Comparison of ENCODE assay signal across 19 cellular contexts in the genomic region with DNA sequence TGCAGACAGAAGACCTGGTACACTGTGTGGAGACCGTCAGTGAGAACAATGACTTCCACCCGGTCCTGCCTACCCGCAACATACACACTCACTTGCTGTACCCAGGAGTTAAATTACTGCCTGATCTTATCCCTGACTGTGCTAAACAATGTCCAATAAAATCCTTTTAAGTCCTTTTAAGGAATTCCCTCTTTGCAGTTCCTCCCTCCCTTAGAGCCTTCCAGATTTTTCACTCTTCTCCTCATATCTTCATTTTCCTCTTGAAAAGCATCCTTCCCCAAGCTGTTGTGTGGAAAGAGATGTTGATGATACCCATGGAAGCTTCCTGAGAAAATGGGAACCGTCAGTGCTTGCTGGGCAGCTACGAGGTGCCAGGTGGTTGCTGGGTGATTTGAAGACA. TPM values are rescaled to one million over a fixed set of nuclear protein-coding genes. Genes with fewer than 3 reads are reported as not detected.
A peak's percentile ranks its signal among the peaks of the same experiment; 100 is the strongest.
DNase-seq lines count a peak whose midpoint lies in the region; ATAC-seq, FAIRE-seq and TF ChIP-seq lines count a peak whose summit lies in the region.
"Had no signal": no experiment of that assay in that cellular context is flagged by ENCODE, and none has a peak within 500 bp of the region (broad histone marks: within the 10 kb centered on the region; RNA-seq: fewer than 3 reads in every experiment).

No MANE protein-coding gene starts in this region.

- peaks cover 2% of the 10 kb centered on the region; the same call in 1 of the 2 replicates for H4K20me1 ChIP-seq in K562 (replicated peaks; ENCODE audit: control insufficient read depth, insufficient read depth, low read length)
- no peaks in the 10 kb centered on the region for H4K20me1 ChIP-seq in osteoblast (ENCODE audit: insufficient read depth, low read length)

- WGBS in K562 (ENCODE audit: insufficient coverage, low coverage, missing lambda C conversion rate), result 0% methylated on average over 5 of the region's 5 CpGs
- 36 to 58% (median 45%) methylated on average over 5 of the region's 5 CpGs for WGBS in spleen, 5 donors

- peaks cover 54% of the 10 kb centered on the region for H3K27me3 Mint-ChIP-seq in Caco-2 (ENCODE audit: insufficient read depth, unreplicated experiment)

- H3K36me3 ChIP-seq in K562 (ENCODE audit: control insufficient read depth, insufficient read depth, low read length) (no peaks in the 10 kb centered on the region), osteoblast (ENCODE audit: insufficient read depth, low read length) (no peaks in the 10 kb centered on the region), spleen (no peaks in the 10 kb centered on the region), Caco-2 (ENCODE audit: control insufficient read depth, insufficient read depth, low read length) (no peaks in the 10 kb centered on the region)
- H3K36me3 ChIP-seq: BLaER1, HAP-1 had no signal

- H3K9me3 ChIP-seq in K562 (replicated peaks; ENCODE audit: control insufficient read depth, insufficient read depth, low read depth, low read length), result no peaks in the 10 kb centered on the region
- H3K9me3 ChIP-seq in osteoblast (ENCODE audit: low read depth, low read length), result no peaks in the 10 kb centered on the region
- no peaks in the 10 kb centered on the region for H3K9me3 ChIP-seq in spleen
- no peaks in the 10 kb centered on the region for H3K9me3 ChIP-seq in Caco-2
- H3K9me3 ChIP-seq: BLaER1, HAP-1 had no signal

- H3K9ac ChIP-seq in K562 (ENCODE audit: insufficient read depth in 1 of 2, low read depth in 2 of 2, low read length in 2 of 2), result no peak overlapping the region
- H3K9ac ChIP-seq: BLaER1, GM23248 had no signal

- FAIRE-seq in K562 (lab: Jason Lieb, UNC), result no peak
- FAIRE-seq: GM12891 had no signal

- no peak for TF ChIP-seq POLR2A in K562 (conservative IDR thresholded peaks at IDR 0.05)
- no peak for TF ChIP-seq POLR2A in spleen (IDR thresholded peaks at IDR 0.05)

- no peak overlapping the region for H3K27ac Mint-ChIP-seq in Caco-2 (ENCODE audit: unreplicated experiment)
- H3K27ac Mint-ChIP-seq: CD14-positive monocyte; CD4-positive, alpha-beta memory T cell had no signal

- peaks cover 7% of the 10 kb centered on the region for H3K4me1 Mint-ChIP-seq in Caco-2 (ENCODE audit: low read depth, unreplicated experiment)

- ATAC-seq in K562 (no peak), HG03045 (IDR thresholded peaks at IDR 0.05; ENCODE audit: unreplicated experiment) (no peak)

- peaks cover 23 to 61% of the 10 kb centered on the region in 2 experiments; a peak in 4 of 5 replicates for H3K27me3 ChIP-seq in K562 (ENCODE audit: control insufficient read depth in 2 of 2, insufficient read depth in 2 of 2, low read length in 2 of 2)
- peaks cover 40% of the 10 kb centered on the region for H3K27me3 ChIP-seq in osteoblast (ENCODE audit: insufficient read depth, low read length)
- H3K27me3 ChIP-seq in spleen (replicated peaks in 1 of 7), result peaks cover 4 to 99% (median 44%) of the 10 kb centered on the region in 7 donors
- peaks cover 18% of the 10 kb centered on the region for H3K27me3 ChIP-seq in Caco-2 (replicated peaks; ENCODE audit: control insufficient read depth, insufficient read depth, low read length)

- BruUV-seq in K562 (replicated peaks; lab: Mats Ljungman, UMichigan) (no TSS peak), Caco-2 (replicated peaks; lab: Mats Ljungman, UMichigan) (no TSS peak)

- CTCF ChIA-PET in K562 (lab: Yijun Ruan, JAX; ENCODE audit: low intra/inter-chr PET ratio), result no interaction called here
- CTCF ChIA-PET in Caco-2 (lab: Charles Lee), result interaction anchor here (0.6 kb wide), 1 partner anchor 72 kb away, joined by 3 read pairs; no protein-coding TSS in a partner anchor

- no peak overlapping the region for H3K4me2 ChIP-seq in K562 (ENCODE audit: insufficient read depth, low read length)
- no peak overlapping the region for H3K4me2 ChIP-seq in osteoblast (ENCODE audit: insufficient read depth, low read length)
- H3K4me2 ChIP-seq: BLaER1 had no signal

- in situ Hi-C loops in K562 (cut with MboI) (no loop called here), KBM-7 (cut with MboI; ENCODE audit: low pct_unique_long_range_greater_than_20kb, low sequenced_read_pairs) (no loop called here)

- intact Hi-C loops in K562 (cut with micrococcal nuclease), result no loop called here
- intact Hi-C loops in spleen (cut with DNase I; ENCODE audit: low total_unique reads), result no loop called here
- intact Hi-C loops in Caco-2 (cut with micrococcal nuclease; ENCODE audit: unreplicated experiment), result no loop called here

- H3K79me2 ChIP-seq in K562 (ENCODE audit: control insufficient read depth, insufficient read depth, low read length) (no peaks in the 10 kb centered on the region), osteoblast (ENCODE audit: insufficient read depth, low read length) (peaks cover 3% of the 10 kb centered on the region)

- no peak for TF ChIP-seq RAD21 in K562 (CRISPR knock-in tag; conservative IDR thresholded peaks at IDR 0.05 in 1 of 2, IDR thresholded peaks at IDR 0.05 in 1 of 2)

- DNase-seq in GM10266 (ENCODE audit: extremely low spot score) (peak; percentile 8), K562 (ENCODE audit: extremely low read depth in 1 of 4, low spot score in 3 of 4) (no peak), osteoblast (ENCODE audit: insufficient read length, low spot score, missing footprints) (peak; percentile 72), spleen (peak; percentile 14), Caco-2 (no peak), KBM-7 (no peak)
- DNase-seq in stimulated activated naive CD4-positive, alpha-beta T cell treated with Interleukin-2 at 50 U/mL for 16 hours (lab: John Stamatoyannopoulos, UW), result no peak
- DNase-seq: 8988T; Calu3; CD4-positive, alpha-beta memory T cell; DMS79 treated with DMSO at 0.1 percent for 48 hours; EL; GM23248; IMR-90 had no signal

- H3K9me3 Mint-ChIP-seq in Caco-2 (ENCODE audit: unreplicated experiment), result peaks cover 1% of the 10 kb centered on the region
- H3K9me3 Mint-ChIP-seq: CD4-positive, alpha-beta memory T cell had no signal

- no peak for TF ChIP-seq CTCF in GM10266 (IDR thresholded peaks at IDR 0.05; ENCODE audit: control insufficient read depth, insufficient read depth, low read depth, missing control alignments)
- TF ChIP-seq CTCF in K562 (IDR thresholded peaks at IDR 0.05 in 2 of 3, conservative IDR thresholded peaks at IDR 0.05 in 1 of 3; ENCODE audit: insufficient read depth in 2 of 3, low read depth in 1 of 3, low read length in 3 of 3), result no peak
- TF ChIP-seq CTCF in osteoblast (IDR thresholded peaks at IDR 0.05; ENCODE audit: extremely low read depth, low read depth, low read length), result no peak
- TF ChIP-seq CTCF in spleen (IDR thresholded peaks at IDR 0.05 in 8 of 11, conservative IDR thresholded peaks at IDR 0.05 in 3 of 11), result no peak
- no peak for TF ChIP-seq CTCF in Caco-2 (IDR thresholded peaks at IDR 0.05; ENCODE audit: insufficient read depth in 1 of 2, low read depth in 1 of 2, low read length in 1 of 2, severe bottlenecking in 1 of 2, unreplicated experiment in 1 of 2)

- H3K9me1 ChIP-seq in K562 (ENCODE audit: control insufficient read depth, insufficient read depth, low read length), result no peaks in the 10 kb centered on the region

- H2AFZ ChIP-seq in K562 (ENCODE audit: low read depth, low read length), result no peak overlapping the region
- H2AFZ ChIP-seq in osteoblast (ENCODE audit: low read length), result no peak overlapping the region
- H2AFZ ChIP-seq: GM23248 had no signal

- POLR2A ChIA-PET in K562 (lab: Yijun Ruan, JAX) (interaction anchor here (0.7 to 0.9 kb wide), 3 partner anchors 11 to 182 kb away, joined by 3 read pairs; no protein-coding TSS in a partner anchor), Caco-2 (lab: Charles Lee) (no interaction called here)

- H3K4me1 ChIP-seq in K562 (replicated peaks in 1 of 2; ENCODE audit: control insufficient read depth in 2 of 2, insufficient read depth in 2 of 2, low read length in 2 of 2) (peaks cover 0 to 17% of the 10 kb centered on the region in 2 experiments; a peak in 2 of 5 replicates), osteoblast (ENCODE audit: insufficient read depth, low read length) (peaks cover 16% of the 10 kb centered on the region), spleen (peaks cover 6 to 30% (median 16%) of the 10 kb centered on the region in 6 donors), Caco-2 (peaks cover 13% of the 10 kb centered on the region; the same call in 1 of the 2 replicates)

- H3K27ac ChIP-seq in K562 (ENCODE audit: extremely low read depth, low read depth, low read length) (no peak overlapping the region), osteoblast (ENCODE audit: low read depth, low read length) (no peak overlapping the region), spleen (no peak overlapping the region)
- H3K27ac ChIP-seq: BLaER1, GM23248 had no signal

- H3K4me3 ChIP-seq in K562, result no peak overlapping the region
- no peak overlapping the region for H3K4me3 ChIP-seq in osteoblast (ENCODE audit: insufficient read depth, low read length)
- H3K4me3 ChIP-seq in spleen, result no peak overlapping the region
- no peak overlapping the region for H3K4me3 ChIP-seq in Caco-2 (ENCODE audit: low read depth, low read length)
- H3K4me3 ChIP-seq: BLaER1, GM23248, HAP-1 had no signal

- H3K4me3 Mint-ChIP-seq in Caco-2 (ENCODE audit: unreplicated experiment), result no peak overlapping the region
- H3K4me3 Mint-ChIP-seq: CD4-positive, alpha-beta memory T cell had no signal

- TF ChIP-seq EP300 in K562 (IDR thresholded peaks at IDR 0.05; ENCODE audit: low read length), result no peak

- H3K36me3 Mint-ChIP-seq in Caco-2 (ENCODE audit: insufficient read depth, unreplicated experiment), result no peaks in the 10 kb centered on the region
- H3K36me3 Mint-ChIP-seq: CD14-positive monocyte; CD4-positive, alpha-beta memory T cell had no signal

RNA-seq across cellular contexts. Expression of a gene that starts 3.4 kb away (rescaled TPM):
- 0.21 and 0.25 TPM in 2 replicates for total RNA-seq in K562 (2011; cell fraction: chromatin; rRNA removed; ENCODE audit: low replicate concordance)
- not detected in 2 replicates for total RNA-seq in K562 (2011; cell fraction: nucleolus; rRNA removed)
- total RNA-seq in K562 (2011; cell fraction: nucleoplasm; rRNA removed), result 0.44 and 0.69 TPM in 2 replicates
- total RNA-seq in K562 (2014; rRNA removed) (0.09 and 0.94 TPM in 2 replicates), K562 (2014; rRNA removed; fragmentation: Illumina TruSeq; extraction: Trizol) (0.26 and 0.33 TPM in 2 replicates), K562 (2015; rRNA removed; fragmentation: Illumina TruSeq; extraction: Trizol) (0.11 and 0.22 TPM in 2 replicates), K562 (2021) (0.76 and 1.5 TPM in 2 replicates), osteoblast (13.6 and 16.3 TPM in 2 replicates), spleen (1 to 10 TPM; 1.6 to 5.0 (median 3.5) TPM), Caco-2 (2022) (1.3 and 1.5 TPM in 2 replicates)
- polyA plus RNA-seq in K562 (2011; rRNA removed) (not detected in 2 replicates), K562 (2014; fragmentation: Illumina TruSeq; extraction: Trizol) (0.12 and 0.29 TPM in 2 replicates), K562 (2014; fragmentation: Nextera tagmentation; extraction: Ambion mirVana) (under 1 TPM in 1 of 2 experiments, not detected in 1; 0.06 TPM), K562 (2014; rRNA removed) (1.5 TPM in 2 replicates), spleen (1 to 10 TPM in 2 of 3 donors, under 1 TPM in 1; 0.35 to 3.0 (median 1.9) TPM)
- 0.03 and 0.12 TPM in 2 replicates for polyA plus RNA-seq in K562 (2011; cell fraction: cytosol; rRNA removed)
- polyA plus RNA-seq in K562 (2011; cell fraction: nucleus; rRNA removed), result 0.11 TPM in 1 of 2 replicates, not detected in the other
- polyA plus RNA-seq in K562 (2012), result 0.52 and 13.7 TPM in 2 replicates
- not detected in 2 replicates for polyA minus RNA-seq in K562 (2011; rRNA and poly(A)+ RNA removed)
- polyA minus RNA-seq in K562 (2011; cell fraction: cytosol; rRNA and poly(A)+ RNA removed), result not detected in 2 replicates
- not detected in 2 replicates for polyA minus RNA-seq in K562 (2011; cell fraction: nucleus; rRNA and poly(A)+ RNA removed)
- total RNA-seq: CD4-positive, alpha-beta memory T cell had no signal
- polyA plus RNA-seq: CD14-positive monocyte; CD4-positive, alpha-beta memory T cell had no signal

Comparison
In these comparisons a context has a peak if more than half of its experiments do, and no peak if none do; other contexts are left out.
1. DNase-seq: peak in GM10266 (single experiment), osteoblast (single experiment) and spleen (single experiment); none in K562 (0 of 4), Caco-2 (0 of 2), KBM-7 (single experiment) and stimulated activated naive CD4-positive, alpha-beta T cell treated with Interleukin-2 at 50 U/mL for 16 hours (single experiment).